ENCODE assay signal across 16 cellular contexts in the genomic region with DNA sequence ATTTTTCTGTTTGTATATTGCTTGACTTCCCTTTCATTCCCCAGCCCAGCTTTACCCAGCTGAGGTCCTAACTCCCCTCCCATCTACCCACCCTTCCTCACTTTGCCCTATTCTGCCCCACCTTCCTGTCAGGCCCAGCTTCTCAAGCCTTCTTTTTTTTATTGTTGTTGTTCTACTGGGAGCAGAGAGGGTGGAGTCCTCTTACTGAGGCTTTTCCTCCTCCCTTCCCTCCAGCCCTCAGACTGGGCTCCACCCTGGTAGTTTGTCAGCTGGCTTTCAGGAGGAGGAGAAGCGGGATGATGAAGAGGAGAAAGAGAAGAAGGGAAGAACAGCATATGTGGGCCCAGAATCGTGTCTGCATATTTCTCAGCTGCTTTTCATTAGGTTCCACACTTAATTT. TPM values are rescaled to one million over a fixed set of nuclear protein-coding genes. Genes with fewer than 3 reads are reported as not detected.
DNase-seq lines count a peak whose midpoint lies in the region; ATAC-seq and TF ChIP-seq lines count a peak whose summit lies in the region.
"Had no signal": no experiment of that assay in that cellular context is flagged by ENCODE, and none has a peak within 500 bp of the region (broad histone marks: within the 10 kb centered on the region; RNA-seq: fewer than 3 reads in every experiment).

No MANE protein-coding gene starts in this region.

- TF ChIP-seq CTCF in breast epithelium (IDR thresholded peaks at IDR 0.05) (no peak), MCF 10A (IDR thresholded peaks at IDR 0.05; ENCODE audit: unreplicated experiment) (no peak), GM13977 (IDR thresholded peaks at IDR 0.05; ENCODE audit: extremely low read depth, insufficient read depth, missing control alignments) (no peak)

- TF ChIP-seq POLR2A in breast epithelium (IDR thresholded peaks at IDR 0.05), result no peak

- ATAC-seq in esophagus mucosa, result peak; percentile 36
- ATAC-seq: A549; activated CD4-positive, alpha-beta T cell treated with anti-CD3 and anti-CD28 coated beads for 36 hours; foreskin keratinocyte had no signal

- BruUV-seq in MCF 10A (replicated peaks; lab: Mats Ljungman, UMichigan), result no TSS peak

- peaks cover 9% of the 10 kb centered on the region for H3K4me1 Mint-ChIP-seq in MCF 10A (ENCODE audit: insufficient read depth, unreplicated experiment)

- H3K4me3 Mint-ChIP-seq in MCF 10A (ENCODE audit: unreplicated experiment), result no peak overlapping the region
- H3K4me3 Mint-ChIP-seq: activated CD4-positive, alpha-beta T cell treated with anti-CD3 and anti-CD28 coated beads for 36 hours had no signal

- intact Hi-C loops in breast epithelium (cut with DNase I; ENCODE audit: low total_unique reads), result no loop called here
- intact Hi-C loops in MCF 10A (cut with micrococcal nuclease), result no loop called here

- H3K27me3 ChIP-seq in breast epithelium, result peaks cover 0 to 29% of the 10 kb centered on the region in 2 donors
- H3K27me3 ChIP-seq: foreskin keratinocyte had no signal

- H3K36me3 ChIP-seq in breast epithelium, result no peaks in the 10 kb centered on the region

- H3K4me1 ChIP-seq in breast epithelium, result no peaks in the 10 kb centered on the region
- H3K4me1 ChIP-seq: A549, foreskin keratinocyte had no signal

- no peaks in the 10 kb centered on the region for H3K9me3 ChIP-seq in breast epithelium
- H3K9me3 ChIP-seq: A549 had no signal

- H3K9me3 Mint-ChIP-seq in MCF 10A (ENCODE audit: unreplicated experiment), result no peaks in the 10 kb centered on the region

- H3K27ac Mint-ChIP-seq in MCF 10A (ENCODE audit: low read depth, unreplicated experiment), result no peak overlapping the region
- H3K27ac Mint-ChIP-seq: activated CD4-positive, alpha-beta T cell treated with anti-CD3 and anti-CD28 coated beads for 36 hours had no signal

- H3K36me3 Mint-ChIP-seq in MCF 10A (ENCODE audit: insufficient read depth, unreplicated experiment), result peaks cover 5% of the 10 kb centered on the region

- in situ Hi-C loops in GM13977 (cut with MboI; ENCODE audit: low pct_unique_long_range_greater_than_20kb, low sequenced_read_pairs, unreplicated experiment), result loop anchor here (25.0 kb wide), 1 partner anchor 317 kb away; no protein-coding TSS in a partner anchor

- H3K27me3 Mint-ChIP-seq in MCF 10A (ENCODE audit: insufficient read depth, unreplicated experiment), result peaks cover 60% of the 10 kb centered on the region
- H3K27me3 Mint-ChIP-seq: activated CD4-positive, alpha-beta T cell treated with anti-CD3 and anti-CD28 coated beads for 36 hours had no signal

- CTCF ChIA-PET in MCF 10A (lab: Yijun Ruan, JAX), result interaction anchor here (0.8 to 4.1 kb wide), 7 partner anchors 9 to 515 kb away, joined by 3 to 19 read pairs (median 5); a partner anchor contains a TSS

- peak overlapping the region; percentile 10 to 45 for H3K27ac ChIP-seq in breast epithelium
- H3K27ac ChIP-seq: A549, foreskin keratinocyte had no signal

- POLR2A ChIA-PET in MCF 10A (lab: Yijun Ruan, JAX), result interaction anchor here (0.9 to 2.0 kb wide), 4 partner anchors 9 to 501 kb away, joined by 3 to 6 read pairs (median 4); a partner anchor contains a TSS

- DNase-seq in breast epithelium (ENCODE audit: low spot score in 2 of 2) (no peak), MCF 10A (ENCODE audit: unreplicated experiment) (no peak), myocyte (ENCODE audit: low read depth) (peak; percentile 3), GM13977 (ENCODE audit: low spot score) (no peak), iPS-NIHi7 (ENCODE audit: extremely low spot score) (no peak), NCI-H1048 (lab: John Stamatoyannopoulos, UW) (no peak)
- no peak for DNase-seq in activated naive CD4-positive, alpha-beta T cell (lab: John Stamatoyannopoulos, UW)
- DNase-seq: activated CD4-positive, alpha-beta T cell treated with anti-CD3 and anti-CD28 coated beads for 36 hours; aorta; NCI-H1436; NCI-H2171 treated with DMSO at 0.1 percent for 48 hours; NCI-H774; T1000 had no signal

- H3K4me3 ChIP-seq in breast epithelium, result no peak overlapping the region
- H3K4me3 ChIP-seq: A549 had no signal

RNA-seq across cellular contexts. Expression of a gene that starts 3.2 kb away (rescaled TPM):
- 10 to 100 TPM; 23.6 to 27.4 (median 25.4) TPM for total RNA-seq in breast epithelium
- total RNA-seq in MCF 10A (2022), result 12.6 and 14.0 TPM in 2 replicates
- 23.2 TPM for total RNA-seq in esophagus mucosa
- total RNA-seq in myocyte, result 1.9 and 2.0 TPM in 2 replicates
- polyA plus RNA-seq in myocyte (2012), result 1.2 TPM
